24 cellular contexts compared by ENCODE assay signal in the genomic region with DNA sequence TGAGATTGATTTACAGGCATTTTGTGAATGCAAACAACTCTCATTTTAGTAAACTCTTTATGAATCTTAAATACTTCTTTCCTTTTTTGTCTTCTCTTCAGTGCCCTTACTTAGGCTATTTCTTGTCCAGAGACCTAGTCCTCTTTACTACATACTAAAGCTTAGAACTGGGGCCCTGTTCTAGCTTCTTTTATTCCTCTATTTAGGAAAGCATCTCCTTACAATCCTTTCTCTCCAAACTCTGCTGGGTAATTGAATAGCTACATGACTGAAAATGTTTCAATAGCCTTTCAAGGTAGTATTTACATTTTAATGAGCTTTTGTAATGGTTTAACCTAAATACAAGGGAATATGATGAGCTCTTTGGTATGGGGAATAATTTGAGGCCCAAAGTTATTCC.
"Had no signal": no experiment of that assay in that cellular context is flagged by ENCODE, and none has a peak within 500 bp of the region (broad histone marks: within the 10 kb centered on the region; RNA-seq: fewer than 3 reads in every experiment).

No MANE protein-coding gene starts in this region.

- ATAC-seq: activated naive CD4-positive, alpha-beta T cell treated with anti-CD3 and anti-CD28 coated beads, Interleukin-2, amount 50 U/mL, for 72 hours; activated naive CD8-positive, alpha-beta T cell treated with anti-CD3 and anti-CD28 coated beads, Interleukin-2, amount 50 U/mL, for 24 hours; activated T-cell treated with anti-CD3 and anti-CD28 coated beads, Interleukin-2, amount 50 U/mL, for 4 hours; body of pancreas; Panc1; Right ventricle myocardium inferior; T-helper 17 cell had no signal

- H3K27me3 ChIP-seq: ascending aorta, body of pancreas, cardiac muscle cell, SJCRH30 had no signal

- H3K4me1 Mint-ChIP-seq: activated B cell treated with CpG ODN at 0.5 μM for 24 hours; activated CD4-positive, alpha-beta T cell treated with anti-CD3 and anti-CD28 coated beads, Interleukin-2, amount 10 ng/mL, durations not matched to agents 7 days and 5 days; activated naive CD8-positive, alpha-beta T cell treated with anti-CD3 and anti-CD28 coated beads, Interleukin-2, amount 50 U/mL, for 24 hours; T-helper 17 cell had no signal

- H3K9me3 Mint-ChIP-seq: activated B cell treated with CpG ODN at 0.5 μM for 24 hours; activated CD4-positive, alpha-beta T cell treated with anti-CD3 and anti-CD28 coated beads, Interleukin-2, amount 10 ng/mL, durations not matched to agents 7 days and 5 days; activated naive CD8-positive, alpha-beta T cell treated with anti-CD3 and anti-CD28 coated beads, Interleukin-2, amount 50 U/mL, for 24 hours had no signal

- H3K9ac ChIP-seq: KMS-11 had no signal

- H3K4me1 ChIP-seq: ascending aorta, body of pancreas, SJCRH30 had no signal

- H3K27me3 Mint-ChIP-seq: activated B cell treated with CpG ODN at 0.5 μM for 24 hours; activated CD4-positive, alpha-beta memory T cell treated with anti-CD3 and anti-CD28 coated beads for 36 hours; activated CD4-positive, alpha-beta T cell treated with anti-CD3 and anti-CD28 coated beads, Interleukin-2, amount 10 ng/mL, durations not matched to agents 7 days and 5 days; activated naive CD8-positive, alpha-beta T cell treated with anti-CD3 and anti-CD28 coated beads, Interleukin-2, amount 50 U/mL, for 24 hours; T-helper 17 cell had no signal

- H3K4me3 Mint-ChIP-seq: activated B cell treated with CpG ODN at 0.5 μM for 24 hours; activated CD4-positive, alpha-beta memory T cell treated with anti-CD3 and anti-CD28 coated beads for 36 hours; activated CD4-positive, alpha-beta T cell treated with anti-CD3 and anti-CD28 coated beads, Interleukin-2, amount 10 ng/mL, durations not matched to agents 7 days and 5 days; activated naive CD8-positive, alpha-beta T cell treated with anti-CD3 and anti-CD28 coated beads, Interleukin-2, amount 50 U/mL, for 24 hours; activated T-cell treated with anti-CD3 and anti-CD28 coated beads, Interleukin-2, amount 50 U/mL, for 4 hours; T-helper 17 cell had no signal

- H3K4me3 ChIP-seq: ascending aorta, body of pancreas, cardiac muscle cell, SJCRH30 had no signal

- H3K9me3 ChIP-seq: ascending aorta, body of pancreas, SJCRH30 had no signal

- DNase-seq: activated B cell treated with CpG ODN at 0.5 μM for 24 hours; activated CD4-positive, alpha-beta memory T cell treated with anti-CD3 and anti-CD28 coated beads for 36 hours; activated CD4-positive, alpha-beta T cell treated with anti-CD3 and anti-CD28 coated beads, Interleukin-2, amount 10 ng/mL, durations not matched to agents 7 days and 5 days; activated CD8-positive, alpha-beta memory T cell treated with anti-CD3 and anti-CD28 coated beads for 24 hours; activated effector memory CD4-positive, alpha-beta T cell treated with anti-CD3 and anti-CD28 coated beads, Interleukin-2, amount 50 U/mL, for 16 hours; activated naive CD4-positive, alpha-beta T cell treated with Interleukin-2 at 50 U/mL for 16 hours; activated naive CD8-positive, alpha-beta T cell treated with anti-CD3 and anti-CD28 coated beads, Interleukin-2, amount 50 U/mL, for 24 hours; activated T-cell treated with anti-CD3 and anti-CD28 coated beads, Interleukin-2, amount 50 U/mL, for 4 hours; body of pancreas; NCI-H1930; NCI-H345; NCI-H510A; NCI-H526 treated with DMSO at 0.1 percent for 48 hours; NK-92 treated with Interleukin-12 subunit alpha and Interleukin-12 subunit beta, amount 100 ng/mL, for 24 hours; RPMI8226; SJCRH30; T-helper 17 cell; T-helper 9 cell had no signal

- H3K36me3 ChIP-seq: ascending aorta, cardiac muscle cell, SJCRH30 had no signal

- H3K27ac ChIP-seq: ascending aorta, body of pancreas, cardiac muscle cell, KMS-11, SJCRH30 had no signal

- H3K36me3 Mint-ChIP-seq: activated CD4-positive, alpha-beta memory T cell treated with anti-CD3 and anti-CD28 coated beads for 36 hours; activated naive CD4-positive, alpha-beta T cell treated with anti-CD3 and anti-CD28 coated beads, Interleukin-2, amount 50 U/mL, for 72 hours had no signal

- H3K27ac Mint-ChIP-seq: activated B cell treated with CpG ODN at 0.5 μM for 24 hours; activated CD4-positive, alpha-beta memory T cell treated with anti-CD3 and anti-CD28 coated beads for 36 hours; activated CD4-positive, alpha-beta T cell treated with anti-CD3 and anti-CD28 coated beads, Interleukin-2, amount 10 ng/mL, durations not matched to agents 7 days and 5 days; activated naive CD4-positive, alpha-beta T cell treated with anti-CD3 and anti-CD28 coated beads, Interleukin-2, amount 50 U/mL, for 72 hours; activated naive CD8-positive, alpha-beta T cell treated with anti-CD3 and anti-CD28 coated beads, Interleukin-2, amount 50 U/mL, for 24 hours; T-helper 17 cell had no signal
